Comparison of ENCODE assay signal across 9 cellular contexts in the genomic region with DNA sequence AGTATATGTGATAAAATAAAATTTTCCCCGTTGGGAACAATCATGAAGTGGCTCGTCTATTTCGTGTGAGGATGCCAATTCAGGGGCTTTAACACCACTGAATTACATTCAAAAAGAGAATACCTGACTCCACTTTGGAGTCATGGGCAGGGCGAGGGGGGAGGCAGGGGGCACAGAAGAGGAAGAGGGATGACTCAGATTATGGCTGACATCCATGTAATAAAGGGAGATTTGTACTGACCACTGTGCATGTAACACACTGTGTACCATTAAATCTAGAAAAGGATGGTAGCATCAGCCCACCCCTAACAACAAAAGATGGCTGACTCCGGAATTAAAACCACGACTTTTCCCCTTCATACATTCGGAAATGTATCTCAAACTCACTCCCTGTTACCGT. TPM values are rescaled to one million over a fixed set of nuclear protein-coding genes. Genes with fewer than 3 reads are reported as not detected.
DNase-seq lines count a peak whose midpoint lies in the region; ATAC-seq and TF ChIP-seq lines count a peak whose summit lies in the region.
"Had no signal": no experiment of that assay in that cellular context is flagged by ENCODE, and none has a peak within 500 bp of the region (broad histone marks: within the 10 kb centered on the region; RNA-seq: fewer than 3 reads in every experiment).

No MANE protein-coding gene starts in this region.

- TF ChIP-seq CTCF in WTC11 (IDR thresholded peaks at IDR 0.05) (no peak), glutamatergic neuron (IDR thresholded peaks at IDR 0.05; ENCODE audit: partially characterized antibody, unreplicated experiment) (no peak), thoracic aorta (IDR thresholded peaks at IDR 0.05) (no peak)

- peak overlapping the region; percentile 71 for H3K4me3 ChIP-seq in thoracic aorta

- POLR2A ChIA-PET in WTC11 (lab: Charles Lee), result no interaction called here

- no peaks in the 10 kb centered on the region for H3K9me3 Mint-ChIP-seq in activated T-cell treated with anti-CD3 and anti-CD28 coated beads, Interleukin-2, amount 50 U/mL, for 4 hours
- H3K9me3 Mint-ChIP-seq in WTC11, result peaks cover 2% of the 10 kb centered on the region
- peaks cover 2% of the 10 kb centered on the region for H3K9me3 Mint-ChIP-seq in glutamatergic neuron (ENCODE audit: unreplicated experiment)

- no peaks in the 10 kb centered on the region for H3K36me3 ChIP-seq in thoracic aorta

- ATAC-seq in activated T-cell treated with anti-CD3 and anti-CD28 coated beads, Interleukin-2, amount 50 U/mL, for 4 hours, result no peak
- no peak for ATAC-seq in WTC11
- ATAC-seq in thoracic aorta (ENCODE audit: insufficient number of reproducible peaks, low FRiP score, low read depth), result no peak
- ATAC-seq in HG02840 (IDR thresholded peaks at IDR 0.05; ENCODE audit: low FRiP score, unreplicated experiment), result no peak

- peaks cover 19% of the 10 kb centered on the region for H3K4me1 Mint-ChIP-seq in activated T-cell treated with anti-CD3 and anti-CD28 coated beads, Interleukin-2, amount 50 U/mL, for 4 hours (ENCODE audit: low read depth)
- H3K4me1 Mint-ChIP-seq in WTC11 (peaks cover 38% of the 10 kb centered on the region), glutamatergic neuron (ENCODE audit: low read depth, unreplicated experiment) (peaks cover 2% of the 10 kb centered on the region)

- H3K4me3 Mint-ChIP-seq in activated T-cell treated with anti-CD3 and anti-CD28 coated beads, Interleukin-2, amount 50 U/mL, for 4 hours, result peak overlapping the region; percentile 94
- H3K4me3 Mint-ChIP-seq in WTC11 (peak overlapping the region; percentile 94), glutamatergic neuron (ENCODE audit: unreplicated experiment) (peak overlapping the region; percentile 88)

- H3K27ac ChIP-seq in thoracic aorta, result no peak overlapping the region

- H3K9me3 ChIP-seq in thoracic aorta, result no peaks in the 10 kb centered on the region

- H3K27ac Mint-ChIP-seq in WTC11, result no peak overlapping the region
- H3K27ac Mint-ChIP-seq in glutamatergic neuron (ENCODE audit: unreplicated experiment), result no peak overlapping the region

- no peaks in the 10 kb centered on the region for H3K36me3 Mint-ChIP-seq in activated T-cell treated with anti-CD3 and anti-CD28 coated beads, Interleukin-2, amount 50 U/mL, for 4 hours (ENCODE audit: insufficient read depth)
- H3K36me3 Mint-ChIP-seq in WTC11 (0 out of 2 replicates have a peak, but pooled peaks cover 2% of the 10 kb centered on the region), glutamatergic neuron (ENCODE audit: unreplicated experiment) (no peaks in the 10 kb centered on the region)

- H3K27me3 ChIP-seq in thoracic aorta (replicated peaks; ENCODE audit: insufficient read depth), result no peaks in the 10 kb centered on the region

- CTCF ChIA-PET in WTC11 (lab: Charles Lee), result interaction anchor here (1.0 to 1.5 kb wide), 2 partner anchors 39 kb away, joined by 4 to 14 read pairs; no protein-coding TSS in a partner anchor

- no peak for DNase-seq in activated T-cell treated with anti-CD3 and anti-CD28 coated beads, Interleukin-2, amount 50 U/mL, for 4 hours
- DNase-seq in activated T-cell treated with anti-CD3 and anti-CD28 coated beads for 4 hours (no peak), WTC11 (ENCODE audit: low spot score) (no peak), glutamatergic neuron (no peak), thoracic aorta (ENCODE audit: low spot score) (no peak), cerebellum (ENCODE audit: low spot score) (no peak), DMS 273 (lab: John Stamatoyannopoulos, UW; ENCODE audit: unreplicated experiment) (no peak)
- DNase-seq: NCI-H1105 treated with DMSO at 0.1 percent for 48 hours had no signal

- peaks cover 0 to 6% of the 10 kb centered on the region in 2 donors for H3K4me1 ChIP-seq in thoracic aorta (ENCODE audit: control insufficient read depth in 1 of 2, low read depth in 2 of 2)

- peaks cover 2% of the 10 kb centered on the region for H3K27me3 Mint-ChIP-seq in activated T-cell treated with anti-CD3 and anti-CD28 coated beads, Interleukin-2, amount 50 U/mL, for 4 hours (ENCODE audit: low read depth)
- H3K27me3 Mint-ChIP-seq in WTC11 (ENCODE audit: low read depth), result no peaks in the 10 kb centered on the region
- H3K27me3 Mint-ChIP-seq in glutamatergic neuron (ENCODE audit: unreplicated experiment), result no peaks in the 10 kb centered on the region

TF ChIP-seq in WTC11, 78 proteins besides CTCF, POLR2A, EP300 and RAD21:
- TF ChIP-seq TEAD1 (CRISPR knock-in tag; IDR thresholded peaks at IDR 0.05) (no peak), ZNF416 (CRISPR knock-in tag; IDR thresholded peaks at IDR 0.05) (no peak), TP53 (CRISPR knock-in tag; IDR thresholded peaks at IDR 0.05) (no peak), CREB1 (CRISPR knock-in tag; IDR thresholded peaks at IDR 0.05) (no peak), MXD4 (CRISPR knock-in tag; IDR thresholded peaks at IDR 0.05; ENCODE audit: borderline replicate concordance) (no peak), ZNF232 (CRISPR knock-in tag; IDR thresholded peaks at IDR 0.05) (no peak), FOXJ3 (CRISPR knock-in tag; IDR thresholded peaks at IDR 0.05; ENCODE audit: borderline replicate concordance) (no peak), ATF1 (CRISPR knock-in tag; IDR thresholded peaks at IDR 0.05) (no peak), GTF2I (CRISPR knock-in tag; conservative IDR thresholded peaks at IDR 0.05) (no peak), NR2C2 (CRISPR knock-in tag; IDR thresholded peaks at IDR 0.05) (no peak), CBFB (CRISPR knock-in tag; IDR thresholded peaks at IDR 0.05; ENCODE audit: low read depth) (no peak), NFYB (CRISPR knock-in tag; conservative IDR thresholded peaks at IDR 0.05; ENCODE audit: low read depth) (no peak), ETV6 (CRISPR knock-in tag; IDR thresholded peaks at IDR 0.05) (no peak)
- TF ChIP-seq, protein P1, sequence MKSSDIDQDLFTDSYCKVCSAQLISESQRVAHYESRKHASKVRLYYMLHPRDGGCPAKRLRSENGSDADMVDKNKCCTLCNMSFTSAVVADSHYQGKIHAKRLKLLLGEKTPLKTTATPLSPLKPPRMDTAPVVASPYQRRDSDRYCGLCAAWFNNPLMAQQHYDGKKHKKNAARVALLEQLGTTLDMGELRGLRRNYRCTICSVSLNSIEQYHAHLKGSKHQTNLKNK (CRISPR knock-in tag; IDR thresholded peaks at IDR 0.05), result no peak
- TF ChIP-seq, protein P2, sequence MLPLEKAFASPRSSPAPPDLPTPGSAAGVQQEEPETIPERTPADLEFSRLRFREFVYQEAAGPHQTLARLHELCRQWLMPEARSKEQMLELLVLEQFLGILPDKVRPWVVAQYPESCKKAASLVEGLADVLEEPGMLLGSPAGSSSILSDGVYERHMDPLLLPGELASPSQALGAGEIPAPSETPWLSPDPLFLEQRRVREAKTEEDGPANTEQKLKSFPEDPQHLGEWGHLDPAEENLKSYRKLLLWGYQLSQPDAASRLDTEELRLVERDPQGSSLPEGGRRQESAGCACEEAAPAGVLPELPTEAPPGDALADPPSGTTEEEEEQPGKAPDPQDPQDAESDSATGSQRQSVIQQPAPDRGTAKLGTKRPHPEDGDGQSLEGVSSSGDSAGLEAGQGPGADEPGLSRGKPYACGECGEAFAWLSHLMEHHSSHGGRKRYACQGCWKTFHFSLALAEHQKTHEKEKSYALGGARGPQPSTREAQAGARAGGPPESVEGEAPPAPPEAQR (CRISPR knock-in tag; IDR thresholded peaks at IDR 0.05), result no peak
- TF ChIP-seq, protein P3, sequence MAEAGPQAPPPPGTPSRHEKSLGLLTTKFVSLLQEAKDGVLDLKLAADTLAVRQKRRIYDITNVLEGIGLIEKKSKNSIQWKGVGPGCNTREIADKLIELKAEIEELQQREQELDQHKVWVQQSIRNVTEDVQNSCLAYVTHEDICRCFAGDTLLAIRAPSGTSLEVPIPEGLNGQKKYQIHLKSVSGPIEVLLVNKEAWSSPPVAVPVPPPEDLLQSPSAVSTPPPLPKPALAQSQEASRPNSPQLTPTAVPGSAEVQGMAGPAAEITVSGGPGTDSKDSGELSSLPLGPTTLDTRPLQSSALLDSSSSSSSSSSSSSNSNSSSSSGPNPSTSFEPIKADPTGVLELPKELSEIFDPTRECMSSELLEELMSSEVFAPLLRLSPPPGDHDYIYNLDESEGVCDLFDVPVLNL (CRISPR knock-in tag; IDR thresholded peaks at IDR 0.05; ENCODE audit: borderline replicate concordance, low read depth), result no peak
- TF ChIP-seq, protein P4, sequence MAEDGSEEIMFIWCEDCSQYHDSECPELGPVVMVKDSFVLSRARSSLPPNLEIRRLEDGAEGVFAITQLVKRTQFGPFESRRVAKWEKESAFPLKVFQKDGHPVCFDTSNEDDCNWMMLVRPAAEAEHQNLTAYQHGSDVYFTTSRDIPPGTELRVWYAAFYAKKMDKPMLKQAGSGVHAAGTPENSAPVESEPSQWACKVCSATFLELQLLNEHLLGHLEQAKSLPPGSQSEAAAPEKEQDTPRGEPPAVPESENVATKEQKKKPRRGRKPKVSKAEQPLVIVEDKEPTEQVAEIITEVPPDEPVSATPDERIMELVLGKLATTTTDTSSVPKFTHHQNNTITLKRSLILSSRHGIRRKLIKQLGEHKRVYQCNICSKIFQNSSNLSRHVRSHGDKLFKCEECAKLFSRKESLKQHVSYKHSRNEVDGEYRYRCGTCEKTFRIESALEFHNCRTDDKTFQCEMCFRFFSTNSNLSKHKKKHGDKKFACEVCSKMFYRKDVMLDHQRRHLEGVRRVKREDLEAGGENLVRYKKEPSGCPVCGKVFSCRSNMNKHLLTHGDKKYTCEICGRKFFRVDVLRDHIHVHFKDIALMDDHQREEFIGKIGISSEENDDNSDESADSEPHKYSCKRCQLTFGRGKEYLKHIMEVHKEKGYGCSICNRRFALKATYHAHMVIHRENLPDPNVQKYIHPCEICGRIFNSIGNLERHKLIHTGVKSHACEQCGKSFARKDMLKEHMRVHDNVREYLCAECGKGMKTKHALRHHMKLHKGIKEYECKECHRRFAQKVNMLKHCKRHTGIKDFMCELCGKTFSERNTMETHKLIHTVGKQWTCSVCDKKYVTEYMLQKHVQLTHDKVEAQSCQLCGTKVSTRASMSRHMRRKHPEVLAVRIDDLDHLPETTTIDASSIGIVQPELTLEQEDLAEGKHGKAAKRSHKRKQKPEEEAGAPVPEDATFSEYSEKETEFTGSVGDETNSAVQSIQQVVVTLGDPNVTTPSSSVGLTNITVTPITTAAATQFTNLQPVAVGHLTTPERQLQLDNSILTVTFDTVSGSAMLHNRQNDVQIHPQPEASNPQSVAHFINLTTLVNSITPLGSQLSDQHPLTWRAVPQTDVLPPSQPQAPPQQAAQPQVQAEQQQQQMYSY (CRISPR knock-in tag; IDR thresholded peaks at IDR 0.05), result no peak
TF ChIP-seq in WTC11: peak in this region for 0.

RNA-seq across cellular contexts. Expression of a gene that starts 1.3 kb away (rescaled TPM):
- 10 to 100 TPM; 10.4 to 21.0 (median 16.0) TPM for total RNA-seq in activated T-cell treated with anti-CD3 and anti-CD28 coated beads, Interleukin-2, amount 50 U/mL, for 4 hours
- total RNA-seq in WTC11 (2021) (16.2 to 18.4 TPM (median 18.0 TPM) in 3 replicates), glutamatergic neuron (ENCODE audit: unreplicated experiment) (5.0 TPM), thoracic aorta (10 to 100 TPM in 1 of 2 donors, 1 to 10 TPM in 1; 6.7 to 12.2 TPM), cerebellum (30.2 TPM)
